22 cellular contexts compared by ENCODE assay signal in the genomic region with DNA sequence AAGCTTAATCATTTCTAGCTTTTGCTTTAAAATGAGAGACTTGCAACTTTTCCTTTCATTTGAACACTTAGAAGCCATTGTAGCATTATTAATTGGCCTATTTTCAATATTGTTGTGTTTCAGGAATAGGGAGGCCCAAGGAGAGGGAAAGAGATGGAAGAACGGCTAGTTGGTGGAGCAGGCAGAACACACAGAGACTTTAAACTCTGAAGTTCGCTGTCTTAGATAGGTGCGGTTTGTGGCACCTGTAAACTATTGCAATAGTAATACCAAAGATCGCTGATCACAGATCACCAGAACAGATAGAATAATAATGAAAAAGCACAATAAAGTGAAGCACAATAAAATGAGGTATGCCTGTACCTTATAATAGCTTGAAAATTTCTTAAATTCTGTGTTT. TPM values are rescaled to one million over a fixed set of nuclear protein-coding genes. Genes with fewer than 3 reads are reported as not detected.
DNase-seq lines count a peak whose midpoint lies in the region; ATAC-seq, FAIRE-seq and TF ChIP-seq lines count a peak whose summit lies in the region.
"Had no signal": no experiment of that assay in that cellular context is flagged by ENCODE, and none has a peak within 500 bp of the region (broad histone marks: within the 10 kb centered on the region; RNA-seq: fewer than 3 reads in every experiment).

No MANE protein-coding gene starts in this region.

- H3K9me3 Mint-ChIP-seq in activated CD4-positive, alpha-beta memory T cell treated with anti-CD3 and anti-CD28 coated beads, Interleukin-2, amount 10 ng/mL, durations not matched to agents 7 days and 5 days, result peaks cover 6% of the 10 kb centered on the region
- peaks cover 10% of the 10 kb centered on the region for H3K9me3 Mint-ChIP-seq in activated CD4-positive, alpha-beta memory T cell treated with anti-CD3 and anti-CD28 coated beads for 36 hours

- no peaks in the 10 kb centered on the region for H4K20me1 ChIP-seq in GM12878 (ENCODE audit: control insufficient read depth, insufficient read depth)

- H3K4me3 ChIP-seq in GM12878, result 0 out of 2 replicates have a peak overlapping the region, but pooled peaks have one; percentile 3
- no peak overlapping the region for H3K4me3 ChIP-seq in right lobe of liver
- H3K4me3 ChIP-seq in SJCRH30, result no peak overlapping the region

- peaks cover 72% of the 10 kb centered on the region for H3K79me2 ChIP-seq in GM12878 (ENCODE audit: control insufficient read depth, insufficient read depth, low read length)

- WGBS in GM12878 (ENCODE audit: insufficient coverage, insufficient replicate concordance, low lambda C conversion rate, missing lambda C conversion rate), result 56% methylated on average over 4 of the region's 4 CpGs
- 54% methylated on average over 4 of the region's 4 CpGs for WGBS in right lobe of liver (ENCODE audit: insufficient coverage, low coverage, low lambda C conversion rate, missing lambda C conversion rate)

- in situ Hi-C loops in GM12878 (cut with MboI), result no loop called here

- no peaks in the 10 kb centered on the region for H3K27me3 Mint-ChIP-seq in activated CD4-positive, alpha-beta memory T cell treated with anti-CD3 and anti-CD28 coated beads, Interleukin-2, amount 10 ng/mL, durations not matched to agents 7 days and 5 days
- H3K27me3 Mint-ChIP-seq in activated CD4-positive, alpha-beta memory T cell treated with anti-CD3 and anti-CD28 coated beads for 36 hours, result no peaks in the 10 kb centered on the region
- H3K27me3 Mint-ChIP-seq: naive B cell; stimulated activated naive CD8-positive, alpha-beta T cell treated with anti-CD3 and anti-CD28 coated beads, Interleukin-15, Interleukin-2, amounts not matched to agents 100 ng/mL and 50 ng/mL, for 24 hours had no signal

- H3K4me1 ChIP-seq in GM12878 (ENCODE audit: control insufficient read depth, insufficient read depth, low read length), result peaks cover 14% of the 10 kb centered on the region; the same call in 1 of the 2 replicates
- peaks cover 0 to 3% (median 0%) of the 10 kb centered on the region in 4 donors for H3K4me1 ChIP-seq in right lobe of liver
- no peaks in the 10 kb centered on the region for H3K4me1 ChIP-seq in SJCRH30
- H3K4me1 ChIP-seq: BE2C had no signal

- H3K9me3 ChIP-seq in GM12878 (replicated peaks; ENCODE audit: control insufficient read depth, insufficient read depth, low read length), result no peaks in the 10 kb centered on the region; the same call in none of the 3 replicates
- peaks cover 0 to 5% (median 0%) of the 10 kb centered on the region in 4 donors for H3K9me3 ChIP-seq in right lobe of liver
- H3K9me3 ChIP-seq in SJCRH30 (replicated peaks), result no peaks in the 10 kb centered on the region
- H3K9me3 ChIP-seq: BE2C had no signal

- no peak for TF ChIP-seq POLR2A in GM12878 (IDR thresholded peaks at IDR 0.05; ENCODE audit: low read depth, low read length)
- TF ChIP-seq POLR2A in right lobe of liver (IDR thresholded peaks at IDR 0.05), result no peak

- DNase-seq in activated CD4-positive, alpha-beta memory T cell treated with anti-CD3 and anti-CD28 coated beads, Interleukin-2, amount 10 ng/mL, durations not matched to agents 7 days and 5 days, result no peak
- no peak for DNase-seq in activated CD4-positive, alpha-beta memory T cell treated with anti-CD3 and anti-CD28 coated beads for 36 hours
- DNase-seq in GM12878 (ENCODE audit: low read depth, low spot score) (no peak), right lobe of liver (no peak), SJCRH30 (no peak), SHP77 (lab: John Stamatoyannopoulos, UW) (no peak), DMS79 (lab: John Stamatoyannopoulos, UW) (no peak)
- DNase-seq in stimulated activated CD4-positive, alpha-beta T cell treated with anti-CD3 and anti-CD28 coated beads, Interleukin-2, amount 100 ng/mL, for 48 hours, result no peak
- DNase-seq: 8988T; activated CD4-positive, alpha-beta T cell treated with anti-CD3 and anti-CD28 coated beads for 4 hours; activated effector memory CD4-positive, alpha-beta T cell treated with anti-CD3 and anti-CD28 coated beads, Interleukin-2, amount 50 U/mL, for 16 hours; BE2C; Calu3; hypothalamus; kidney; mesenchymal stem cell; naive B cell; NCI-H1417 treated with DMSO at 0.1 percent for 48 hours; NCI-H526 had no signal

- FAIRE-seq in GM12878 (lab: Jason Lieb, UNC), result no peak
- FAIRE-seq: endothelial cell of umbilical vein, kidney had no signal

- H3K27ac ChIP-seq in GM12878 (ENCODE audit: control insufficient read depth, insufficient read depth) (no peak overlapping the region; the same call in 1 of the 2 replicates), right lobe of liver (no peak overlapping the region), SJCRH30 (no peak overlapping the region)

- RAD21 ChIA-PET in GM12878 (lab: Charles Lee; ENCODE audit: unreplicated experiment), result interaction anchor here (1.3 kb wide), 1 partner anchor 27 kb away, joined by 3 read pairs; no protein-coding TSS in a partner anchor

- no peak overlapping the region for H3K9ac ChIP-seq in GM12878 (ENCODE audit: control insufficient read depth, insufficient read depth, low read length)

- no peak overlapping the region for H3K4me3 Mint-ChIP-seq in activated CD4-positive, alpha-beta memory T cell treated with anti-CD3 and anti-CD28 coated beads, Interleukin-2, amount 10 ng/mL, durations not matched to agents 7 days and 5 days
- no peak overlapping the region for H3K4me3 Mint-ChIP-seq in activated CD4-positive, alpha-beta memory T cell treated with anti-CD3 and anti-CD28 coated beads for 36 hours
- H3K4me3 Mint-ChIP-seq: naive B cell; stimulated activated naive CD8-positive, alpha-beta T cell treated with anti-CD3 and anti-CD28 coated beads, Interleukin-15, Interleukin-2, amounts not matched to agents 100 ng/mL and 50 ng/mL, for 24 hours had no signal

- H3K36me3 ChIP-seq in GM12878 (ENCODE audit: control insufficient read depth in 2 of 2, insufficient read depth in 2 of 2, low read length in 1 of 2) (peaks cover 0 to 3% of the 10 kb centered on the region in 2 experiments; a peak in 2 of 4 replicates), right lobe of liver (no peaks in the 10 kb centered on the region), SJCRH30 (no peaks in the 10 kb centered on the region)
- H3K36me3 ChIP-seq: BE2C had no signal

- POLR2A ChIA-PET in activated CD4-positive, alpha-beta memory T cell treated with anti-CD3 and anti-CD28 coated beads, Interleukin-2, amount 10 ng/mL, durations not matched to agents 7 days and 5 days (lab: Charles Lee), result interaction anchor here (1.7 kb wide), 1 partner anchor 24 kb away, joined by 4 read pairs; no protein-coding TSS in a partner anchor
- POLR2A ChIA-PET in activated CD4-positive, alpha-beta memory T cell treated with anti-CD3 and anti-CD28 coated beads for 36 hours (lab: Charles Lee), result no interaction called here
- POLR2A ChIA-PET in GM12878 (lab: Charles Lee), result no interaction called here

- no TSS peak for BruUV-seq in GM12878 (replicated peaks; lab: Mats Ljungman, UMichigan)

- H2AFZ ChIP-seq in GM12878 (ENCODE audit: control insufficient read depth, low read depth, low read length), result no peak overlapping the region

- H3K4me2 ChIP-seq in GM12878 (ENCODE audit: control insufficient read depth, insufficient read depth), result no peak overlapping the region

- intact Hi-C loops in activated CD4-positive, alpha-beta memory T cell treated with anti-CD3 and anti-CD28 coated beads for 36 hours (cut with micrococcal nuclease), result loop anchor here (2.0 kb wide), 1 partner anchor 14 kb away; no protein-coding TSS in a partner anchor
- intact Hi-C loops in GM12878 (cut with micrococcal nuclease; ENCODE audit: unreplicated experiment) (no loop called here), right lobe of liver (cut with DNase I) (no loop called here)

- no peaks in the 10 kb centered on the region for H3K27me3 ChIP-seq in GM12878 (replicated peaks in 1 of 2; ENCODE audit: control insufficient read depth in 2 of 2, insufficient read depth in 2 of 2, low read length in 1 of 2)
- H3K27me3 ChIP-seq in right lobe of liver, result no peaks in the 10 kb centered on the region
- H3K27me3 ChIP-seq in SJCRH30, result no peaks in the 10 kb centered on the region
- H3K27me3 ChIP-seq: BE2C had no signal

- TF ChIP-seq CTCF in GM12878 (IDR thresholded peaks at IDR 0.05 in 2 of 3, conservative IDR thresholded peaks at IDR 0.05 in 1 of 3; ENCODE audit: control insufficient read depth in 2 of 3, extremely low read depth in 1 of 3, insufficient read depth in 1 of 3, low read depth in 3 of 3, low read length in 3 of 3) (no peak), right lobe of liver (IDR thresholded peaks at IDR 0.05) (no peak)

- TF ChIP-seq RAD21 in GM12878 (IDR thresholded peaks at IDR 0.05; ENCODE audit: insufficient read depth, low read depth, low read length), result no peak

- peak overlapping the region; percentile 12 for H3K27ac Mint-ChIP-seq in activated CD4-positive, alpha-beta memory T cell treated with anti-CD3 and anti-CD28 coated beads, Interleukin-2, amount 10 ng/mL, durations not matched to agents 7 days and 5 days
- no peak overlapping the region for H3K27ac Mint-ChIP-seq in activated CD4-positive, alpha-beta memory T cell treated with anti-CD3 and anti-CD28 coated beads for 36 hours
- H3K27ac Mint-ChIP-seq: stimulated activated naive CD8-positive, alpha-beta T cell treated with anti-CD3 and anti-CD28 coated beads, Interleukin-15, Interleukin-2, amounts not matched to agents 100 ng/mL and 50 ng/mL, for 24 hours had no signal

- ATAC-seq in GM12878 (no peak), right lobe of liver (peak in 3 of 4 donors; percentile 33 to 50 (median 39))
- ATAC-seq: HCT116 had no signal

- SMC1A ChIA-PET in GM12878 (lab: Charles Lee; ENCODE audit: uncharacterized antibody, unreplicated experiment), result no interaction called here

- H3K4me1 Mint-ChIP-seq in activated CD4-positive, alpha-beta memory T cell treated with anti-CD3 and anti-CD28 coated beads, Interleukin-2, amount 10 ng/mL, durations not matched to agents 7 days and 5 days, result peaks cover 35% of the 10 kb centered on the region
- H3K4me1 Mint-ChIP-seq in activated CD4-positive, alpha-beta memory T cell treated with anti-CD3 and anti-CD28 coated beads for 36 hours (ENCODE audit: low read depth), result peaks cover 35% of the 10 kb centered on the region

- CTCF ChIA-PET in activated CD4-positive, alpha-beta memory T cell treated with anti-CD3 and anti-CD28 coated beads, Interleukin-2, amount 10 ng/mL, durations not matched to agents 7 days and 5 days (lab: Charles Lee), result interaction anchor here (1.6 kb wide), 1 partner anchor 27 kb away, joined by 4 read pairs; no protein-coding TSS in a partner anchor
- CTCF ChIA-PET in activated CD4-positive, alpha-beta memory T cell treated with anti-CD3 and anti-CD28 coated beads for 36 hours (lab: Charles Lee), result interaction anchor here (1.2 to 1.9 kb wide), 4 partner anchors 24 to 31 kb away, joined by 3 to 5 read pairs (median 4); no protein-coding TSS in a partner anchor
- CTCF ChIA-PET in GM12878 (lab: Yijun Ruan, JAX), result interaction anchor here (1.1 kb wide), 1 partner anchor 14 kb away, joined by 3 read pairs; no protein-coding TSS in a partner anchor

- TF ChIP-seq EP300 in GM12878 (IDR thresholded peaks at IDR 0.05; ENCODE audit: borderline replicate concordance in 1 of 2, control insufficient read depth in 1 of 2, low read depth in 2 of 2, low read length in 2 of 2), result no peak

- peaks cover 14% of the 10 kb centered on the region for H3K36me3 Mint-ChIP-seq in activated CD4-positive, alpha-beta memory T cell treated with anti-CD3 and anti-CD28 coated beads, Interleukin-2, amount 10 ng/mL, durations not matched to agents 7 days and 5 days (ENCODE audit: low read depth)
- peaks cover 5% of the 10 kb centered on the region for H3K36me3 Mint-ChIP-seq in activated CD4-positive, alpha-beta memory T cell treated with anti-CD3 and anti-CD28 coated beads for 36 hours
- H3K36me3 Mint-ChIP-seq: naive B cell had no signal

RNA-seq across cellular contexts. Expression of gene RABGAP1L, which starts 31.5 kb away (rescaled TPM):
- total RNA-seq in activated CD4-positive, alpha-beta memory T cell treated with anti-CD3 and anti-CD28 coated beads, Interleukin-2, amount 10 ng/mL, durations not matched to agents 7 days and 5 days, result 10 to 100 TPM; 76.8 to 80.5 TPM
- 10 to 100 TPM; 30.5 to 30.9 TPM for total RNA-seq in activated CD4-positive, alpha-beta memory T cell treated with anti-CD3 and anti-CD28 coated beads for 36 hours
- 371 and 380 TPM in 2 replicates for total RNA-seq in GM12878 (2013; cell fraction: nucleolus; rRNA removed)
- 142 and 164 TPM in 2 replicates for total RNA-seq in GM12878 (2014; rRNA removed)
- total RNA-seq in GM12878 (2014; rRNA removed; fragmentation: Illumina TruSeq; extraction: Trizol), result 194 and 207 TPM in 2 replicates
- total RNA-seq in GM12878 (2021), result 128 and 132 TPM in 2 replicates
- polyA plus RNA-seq in GM12878 (2011; ENCODE audit: low read depth), result 70.2 TPM
- 5.8 and 7.0 TPM in 2 replicates for polyA plus RNA-seq in GM12878 (2011; rRNA removed)
- polyA plus RNA-seq in GM12878 (2011; cell fraction: cytosol; rRNA removed), result 2.8 and 4.6 TPM in 2 replicates
- 3.2 and 4.1 TPM in 2 replicates for polyA plus RNA-seq in GM12878 (2011; cell fraction: nucleus; rRNA removed)
- polyA plus RNA-seq in GM12878 (2012), result 109 TPM in 2 replicates
- 142 and 184 TPM in 2 replicates for polyA plus RNA-seq in GM12878 (2014; fragmentation: Illumina TruSeq; extraction: Trizol)
- 100 to 1,000 TPM in 1 of 2 experiments, 10 to 100 TPM in 1; 92.3 to 130 TPM for polyA plus RNA-seq in GM12878 (2014; fragmentation: Nextera tagmentation; extraction: Ambion mirVana)
- polyA plus RNA-seq in GM12878 (2014; rRNA removed), result 71.6 and 85.8 TPM in 2 replicates
- polyA plus RNA-seq in GM12878 (2016; fragmentation: Nextera tagmentation; extraction: Ambion mirVana), result 10 to 100 TPM; 94.1 to 95.3 TPM
- 9.6 TPM in 2 replicates for polyA minus RNA-seq in GM12878 (2011; rRNA and poly(A)+ RNA removed)
- 1.5 and 1.7 TPM in 2 replicates for polyA minus RNA-seq in GM12878 (2011; cell fraction: cytosol; rRNA and poly(A)+ RNA removed)
- 12.1 and 21.8 TPM in 2 replicates for polyA minus RNA-seq in GM12878 (2011; cell fraction: nucleus; rRNA and poly(A)+ RNA removed)
- 10 to 100 TPM; 11.7 to 23.1 (median 18.5) TPM for total RNA-seq in right lobe of liver
- 17.7 and 22.6 TPM in 2 replicates for total RNA-seq in SJCRH30 (2014; rRNA removed; shearing (Covaris generic))
